10 cellular contexts compared by ENCODE assay signal in genomic region chr17:29143894-29144293, GRCh38. TPM values are rescaled to one million over a fixed set of nuclear protein-coding genes. Genes with fewer than 3 reads are reported as not detected.
DNase-seq lines count a peak whose midpoint lies in the region; ATAC-seq and TF ChIP-seq lines count a peak whose summit lies in the region.
"Had no signal": no experiment of that assay in that cellular context is flagged by ENCODE, and none has a peak within 500 bp of the region (broad histone marks: within the 10 kb centered on the region; RNA-seq: fewer than 3 reads in every experiment).

No MANE protein-coding gene starts in this region.

- H2BK120ac ChIP-seq in H9 (ENCODE audit: low read depth, low read length, poor library complexity, severe bottlenecking), result no peak overlapping the region

- H2BK15ac ChIP-seq in H9 (ENCODE audit: low read depth, low read length), result no peak overlapping the region

- H3K27ac Mint-ChIP-seq in H9, result peak overlapping the region in 2 of 3 experiments; percentile 19 to 56; a peak in 1 of 7 replicates
- H3K27ac Mint-ChIP-seq: memory B cell had no signal

- H3K27me3 ChIP-seq in H9 (ENCODE audit: insufficient read depth, low read length) (no peaks in the 10 kb centered on the region), RWPE2 (ENCODE audit: insufficient read depth, poor library complexity, severe bottlenecking) (no peaks in the 10 kb centered on the region), uterus (no peaks in the 10 kb centered on the region)

- H3K9ac ChIP-seq in H9 (ENCODE audit: extremely low read depth, insufficient read length, low read length), result no peak overlapping the region

- no peak overlapping the region for H3T11ph ChIP-seq in H9 (ENCODE audit: low read length)

- intact Hi-C loops in uterus (cut with DNase I; ENCODE audit: low total_unique reads), result loop anchor here (10.0 kb wide), 1 partner anchor 151 kb away; the partner anchor contains the start of gene NUFIP2

- H3K79me2 ChIP-seq in H9 (ENCODE audit: insufficient read depth, low read length), result no peaks in the 10 kb centered on the region

- no peak for TF ChIP-seq POLR2A in uterus (IDR thresholded peaks at IDR 0.05)

- H2AK5ac ChIP-seq in H9 (ENCODE audit: insufficient read length, low read length), result no peak overlapping the region

- DNase-seq in CD1c-positive myeloid dendritic cell (ENCODE audit: extremely low spot score) (peak; percentile 58), H9 (peak; percentile 69), RWPE2 (ENCODE audit: low spot score) (no peak), fibroblast of mammary gland (ENCODE audit: low read depth) (no peak), NCI-H1092 (lab: John Stamatoyannopoulos, UW) (no peak), uterus (no peak)
- DNase-seq in stimulated activated naive CD8-positive, alpha-beta T cell treated with anti-CD3 and anti-CD28 coated beads, Interleukin-15, Interleukin-2, amounts not matched to agents 100 U/mL and 50 U/mL, for 24 hours, result peak; percentile 30

- no peak overlapping the region for H3K4me3 ChIP-seq in RWPE2 (ENCODE audit: severe bottlenecking)
- no peak overlapping the region for H3K4me3 ChIP-seq in fibroblast of mammary gland (ENCODE audit: control insufficient read depth, low read depth, low read length)
- H3K4me3 ChIP-seq in uterus, result no peak overlapping the region

- H3K36me3 ChIP-seq in RWPE2 (ENCODE audit: low read depth), result peaks cover 4% of the 10 kb centered on the region; the same call in 1 of the 2 replicates
- H3K36me3 ChIP-seq in uterus, result no peaks in the 10 kb centered on the region

- H3K56ac ChIP-seq in H9 (ENCODE audit: insufficient read length, low read depth, low read length), result no peak overlapping the region

- H3K23ac ChIP-seq in H9 (ENCODE audit: insufficient read length, low read depth, low read length), result no peak overlapping the region

- H3K23me2 ChIP-seq in H9 (ENCODE audit: insufficient read length, low read depth, low read length, poor library complexity, severe bottlenecking), result no peaks in the 10 kb centered on the region

- H4K5ac ChIP-seq in H9 (ENCODE audit: insufficient read length, low read depth, low read length), result no peak overlapping the region

- no peak overlapping the region for H3K14ac ChIP-seq in H9 (ENCODE audit: insufficient read depth, low read length)

- H3K18ac ChIP-seq in H9 (ENCODE audit: insufficient read length, low read depth, low read length), result no peak overlapping the region

- WGBS in H9 (ENCODE audit: extremely low coverage, insufficient read length, low lambda C conversion rate), result no CpG with 5 or more reads among the region's 2 CpGs

- peaks cover 45 to 49% of the 10 kb centered on the region in 2 experiments for H3K4me1 Mint-ChIP-seq in H9

- H3K36me3 Mint-ChIP-seq in H9 (ENCODE audit: insufficient read depth in 1 of 3, low read depth in 3 of 3), result no peaks in the 10 kb centered on the region
- H3K36me3 Mint-ChIP-seq: memory B cell had no signal

- H4K91ac ChIP-seq in H9 (ENCODE audit: insufficient read length, low read depth, low read length), result no peak overlapping the region

- no peak overlapping the region for H2BK12ac ChIP-seq in H9 (ENCODE audit: insufficient read length, low read depth, low read length)

- TF ChIP-seq CTCF in H9 (conservative IDR thresholded peaks at IDR 0.05), result peak; percentile 63
- TF ChIP-seq CTCF in RWPE2 (IDR thresholded peaks at IDR 0.05; ENCODE audit: poor library complexity, severe bottlenecking), result peak; percentile 29
- peak; percentile 51 for TF ChIP-seq CTCF in fibroblast of mammary gland (conservative IDR thresholded peaks at IDR 0.05; ENCODE audit: control insufficient read depth, insufficient read depth, low read depth, low read length)
- TF ChIP-seq CTCF in uterus (IDR thresholded peaks at IDR 0.05), result no peak

- H2BK20ac ChIP-seq in H9 (ENCODE audit: low read depth, low read length, poor library complexity, severe bottlenecking), result no peak overlapping the region

- no peak overlapping the region for H2AFZ ChIP-seq in H9 (ENCODE audit: low read length)

- H2BK5ac ChIP-seq in H9 (ENCODE audit: insufficient read length, low read length), result no peak overlapping the region

- no peaks in the 10 kb centered on the region; a peak in 1 of 5 replicates for H3K9me3 Mint-ChIP-seq in H9
- H3K9me3 Mint-ChIP-seq: memory B cell had no signal

- H3K9me3 ChIP-seq in H9 (ENCODE audit: control insufficient read depth, low read depth, low read length), result no peaks in the 10 kb centered on the region
- no peaks in the 10 kb centered on the region for H3K9me3 ChIP-seq in RWPE2 (ENCODE audit: severe bottlenecking)
- H3K9me3 ChIP-seq in uterus, result no peaks in the 10 kb centered on the region

- H3K4ac ChIP-seq in H9 (ENCODE audit: low read depth, low read length), result no peak overlapping the region

- H4K8ac ChIP-seq in H9 (replicated peaks; ENCODE audit: insufficient read length, low read depth, low read length), result no peak overlapping the region

- H3K79me1 ChIP-seq in H9 (ENCODE audit: insufficient read depth, low read depth, low read length, poor library complexity, severe bottlenecking), result no peaks in the 10 kb centered on the region

- no peak overlapping the region for H3K27ac ChIP-seq in H9 (ENCODE audit: insufficient read length, low read depth, low read length)
- H3K27ac ChIP-seq in RWPE2 (ENCODE audit: poor library complexity, severe bottlenecking), result no peak overlapping the region
- no peak overlapping the region for H3K27ac ChIP-seq in uterus

- no peaks in the 10 kb centered on the region for H4K20me1 ChIP-seq in H9 (ENCODE audit: control insufficient read depth, insufficient read depth, insufficient read length)

- H3K4me3 Mint-ChIP-seq in H9, result peak overlapping the region in 1 of 2 experiments; percentile 35; a peak in 1 of 5 replicates
- H3K4me3 Mint-ChIP-seq: memory B cell had no signal

- H3K27me3 Mint-ChIP-seq in H9 (ENCODE audit: low read depth), result no peaks in the 10 kb centered on the region; the same call in 1 of the 2 replicates
- H3K27me3 Mint-ChIP-seq: memory B cell had no signal

- no peak overlapping the region for H3K4me2 ChIP-seq in H9 (ENCODE audit: insufficient read depth, insufficient read length, low read length)

- H3K4me1 ChIP-seq in H9 (ENCODE audit: insufficient read depth, low read length) (peaks cover 2% of the 10 kb centered on the region; the same call in 1 of the 2 replicates), RWPE2 (ENCODE audit: insufficient read depth, poor library complexity, severe bottlenecking) (peaks cover 20% of the 10 kb centered on the region), uterus (peaks cover 0 to 14% of the 10 kb centered on the region in 2 donors)

- ATAC-seq in RWPE2 (ENCODE audit: low read depth) (no peak), GM18868 (IDR thresholded peaks at IDR 0.05; ENCODE audit: unreplicated experiment) (no peak)
- no peak for ATAC-seq in stimulated activated naive CD8-positive, alpha-beta T cell treated with anti-CD3 and anti-CD28 coated beads, Interleukin-15, Interleukin-2, amounts not matched to agents 100 U/mL and 50 U/mL, for 24 hours
- ATAC-seq: Panc1 had no signal

RNA-seq across cellular contexts. Expression of gene MYO18A, which starts 36.3 kb away (rescaled TPM):
- total RNA-seq in H9 (2021) (20.8 and 21.6 TPM in 2 replicates), uterus (100 to 1,000 TPM in 1 of 4 donors, 10 to 100 TPM in 3; 33.2 to 104 (median 59.3) TPM)

Comparison
In these comparisons a context has a peak if more than half of its experiments do, and no peak if none do; other contexts are left out.
1. DNase-seq: peak in CD1c-positive myeloid dendritic cell (single experiment), H9 (single experiment) and stimulated activated naive CD8-positive, alpha-beta T cell treated with anti-CD3 and anti-CD28 coated beads, Interleukin-15, Interleukin-2, amounts not matched to agents 100 U/mL and 50 U/mL, for 24 hours (single experiment); none in RWPE2 (single experiment), fibroblast of mammary gland (single experiment), NCI-H1092 (single experiment) and uterus (0 of 2).
2. CTCF ChIP-seq: peak in H9 (single experiment), RWPE2 (single experiment) and fibroblast of mammary gland (single experiment); none in uterus (0 of 4).